ENCODE assay signal across 8 cellular contexts in genomic region chr14:55579724-55580400, GRCh38. TPM values are rescaled to one million over a fixed set of nuclear protein-coding genes. Genes with fewer than 3 reads are reported as not detected.
DNase-seq lines count a peak whose midpoint lies in the region; ATAC-seq, FAIRE-seq and TF ChIP-seq lines count a peak whose summit lies in the region.

KTN1 (plus strand) TSS chr14:55580207; CDS start chr14:55612049, 31,842 bp downstream.

- no peaks in the 10 kb centered on the region for H3K36me3 Mint-ChIP-seq in T-helper 17 cell (ENCODE audit: low read depth)

- peak; percentile 83 for FAIRE-seq in urothelium cell line (lab: Jason Lieb, UNC)

- intact Hi-C loops in left ventricle myocardium superior (cut with micrococcal nuclease), result no loop called here

- peak; percentile 85 for ATAC-seq in HG02610 (IDR thresholded peaks at IDR 0.05; ENCODE audit: unreplicated experiment)
- peak; percentile 91 for ATAC-seq in T-helper 17 cell
- ATAC-seq in left ventricle myocardium superior, result peak; percentile 94

- H3K27ac Mint-ChIP-seq in T-helper 17 cell, result peak within 1 kb of the TSS; percentile 94

- peak; percentile 82 for DNase-seq in NCI-H1105 (lab: John Stamatoyannopoulos, UW)
- DNase-seq in T-helper 17 cell, result peak; percentile 79 to 86 (median 81)
- peak; percentile 44 for DNase-seq in amniotic stem cell (lab: John Stamatoyannopoulos, UW)
- peak; percentile 93 for DNase-seq in left ventricle myocardium superior
- peak; percentile 43 for DNase-seq in pulmonary artery endothelial cell (ENCODE audit: low read depth, low spot score)
- peak; percentile 98 for DNase-seq in urothelium cell line (ENCODE audit: low spot score)

- no peak for TF ChIP-seq CTCF in GM12875 (IDR thresholded peaks at IDR 0.05; ENCODE audit: borderline replicate concordance, insufficient read depth, low read depth, low read length)

- H3K4me3 Mint-ChIP-seq in T-helper 17 cell, result peak within 1 kb of the TSS; percentile 94

- H3K4me3 ChIP-seq in GM12875 (ENCODE audit: low read depth, low read length), result peak within 1 kb of the TSS; percentile 97

- peaks cover 20% of the 10 kb centered on the region for H3K4me1 Mint-ChIP-seq in T-helper 17 cell

- H3K9me3 ChIP-seq in T-helper 17 cell (ENCODE audit: control insufficient read depth, low read length, poor library complexity, severe bottlenecking), result no peaks in the 10 kb centered on the region

- H3K27me3 Mint-ChIP-seq in T-helper 17 cell, result no peaks in the 10 kb centered on the region

RNA-seq across cellular contexts. Expression of gene KTN1, which starts in this region (rescaled TPM):
- total RNA-seq in T-helper 17 cell (10 to 100 TPM; 81.6 to 83.5 TPM), left ventricle myocardium superior (290 TPM), pulmonary artery endothelial cell (126 and 153 TPM in 2 replicates)

Comparison
In these comparisons a context has a peak if more than half of its experiments do, and no peak if none do; other contexts are left out.
1. Peak in every context shown above with its lines: DNase-seq, ATAC-seq and H3K4me3 ChIP-seq.
2. DNase-seq: peak in every context shown above with its lines; median percentile 98 in urothelium cell line; 93 in left ventricle myocardium superior; 82 in NCI-H1105; 81 in T-helper 17 cell; 44 in amniotic stem cell; 43 in pulmonary artery endothelial cell.